8 cellular contexts compared by ENCODE assay signal in the genomic region with DNA sequence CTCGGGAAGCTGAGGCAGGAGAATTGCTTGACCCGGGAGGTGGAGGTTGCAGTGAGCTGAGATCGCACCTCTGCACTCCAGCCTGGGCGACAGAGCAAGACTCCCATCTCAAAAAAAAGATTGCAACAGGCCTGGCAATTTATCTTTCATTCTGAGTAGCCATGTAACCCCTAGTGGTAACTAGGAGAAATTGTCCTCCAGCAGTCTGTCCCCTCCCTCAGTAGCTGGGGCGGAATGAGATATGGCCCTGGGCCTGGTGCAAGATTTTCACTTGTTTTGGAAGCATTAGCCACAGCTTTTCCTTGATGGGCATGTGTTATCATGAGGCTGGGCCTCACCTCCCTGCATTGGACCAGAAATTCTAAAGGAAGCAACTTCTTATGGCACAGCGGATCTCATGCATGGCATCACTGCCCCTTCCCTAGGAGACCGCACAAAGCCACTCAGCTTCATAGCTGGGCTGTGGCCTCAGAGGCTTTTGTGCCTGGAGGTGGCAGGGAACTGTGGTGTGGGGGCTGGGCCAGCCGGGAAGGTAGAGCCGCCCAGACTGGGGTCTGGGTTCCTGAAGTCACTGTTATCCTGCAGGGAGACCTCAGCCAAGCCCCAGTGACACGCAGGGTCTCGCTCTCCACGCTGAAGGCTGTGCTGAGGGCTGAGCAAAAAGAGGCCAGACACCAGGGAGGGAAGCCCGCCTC. TPM values are rescaled to one million over a fixed set of nuclear protein-coding genes. Genes with fewer than 3 reads are reported as not detected.
DNase-seq lines count a peak whose midpoint lies in the region; ATAC-seq, FAIRE-seq and TF ChIP-seq lines count a peak whose summit lies in the region.

No MANE protein-coding gene starts in this region.

- no peaks in the 10 kb centered on the region for H3K27me3 Mint-ChIP-seq in CD4-positive, alpha-beta T cell

- CTCF ChIA-PET in CD4-positive, alpha-beta T cell (lab: Charles Lee) = no interaction called here

- H3K27ac ChIP-seq in CD4-positive, alpha-beta T cell (ENCODE audit: low read depth, low read length) = no peak overlapping the region

- no peak for DNase-seq in CD4-positive, alpha-beta T cell
- DNase-seq in HTR-8/SVneo (ENCODE audit: insufficient read length, low spot score) = peak; percentile 67
- DNase-seq in iris pigment epithelial cell (ENCODE audit: low read depth) = peak; percentile 43
- no peak for DNase-seq in NCI-H2227 (lab: John Stamatoyannopoulos, UW; ENCODE audit: unreplicated experiment)

- H3K4me3 ChIP-seq in WI38 (ENCODE audit: low read depth, low read length) = no peak overlapping the region

- H3K9me3 Mint-ChIP-seq in CD4-positive, alpha-beta T cell = no peaks in the 10 kb centered on the region

- peak; percentile 57 for ATAC-seq in CD4-positive, alpha-beta T cell (ENCODE audit: poor library complexity)
- ATAC-seq in GM19452 (IDR thresholded peaks at IDR 0.05; ENCODE audit: unreplicated experiment) (no peak), GM18870 (IDR thresholded peaks at IDR 0.05; ENCODE audit: unreplicated experiment) (no peak)
- ATAC-seq in activated CD4-positive, CD25-positive, alpha-beta regulatory T cell treated with anti-CD3 and anti-CD28 coated beads, Interleukin-2, amount 50 U/mL, for 24 hours = no peak

- H3K4me1 Mint-ChIP-seq in CD4-positive, alpha-beta T cell (ENCODE audit: low read depth) = no peaks in the 10 kb centered on the region

- H3K4me3 Mint-ChIP-seq in CD4-positive, alpha-beta T cell = no peak overlapping the region

- intact Hi-C loops in CD4-positive, alpha-beta T cell (cut with DNase I, micrococcal nuclease) = no loop called here

- H3K36me3 Mint-ChIP-seq in CD4-positive, alpha-beta T cell (ENCODE audit: low read depth) = no peaks in the 10 kb centered on the region

- H3K9me3 ChIP-seq in CD4-positive, alpha-beta T cell (ENCODE audit: control insufficient read depth, low read length) = no peaks in the 10 kb centered on the region

- FAIRE-seq in HTR-8/SVneo (lab: Jason Lieb, UNC) = peak; percentile 84

- POLR2A ChIA-PET in CD4-positive, alpha-beta T cell (lab: Charles Lee) = no interaction called here

- H3K27ac Mint-ChIP-seq in CD4-positive, alpha-beta T cell = no peak overlapping the region

- H3K27me3 ChIP-seq in CD4-positive, alpha-beta T cell (ENCODE audit: control insufficient read depth, insufficient read depth, low read length) = no peaks in the 10 kb centered on the region

- peak; percentile 23 for TF ChIP-seq CTCF in CD4-positive, alpha-beta T cell (IDR thresholded peaks at IDR 0.05)
- TF ChIP-seq CTCF in WI38 (IDR thresholded peaks at IDR 0.05; ENCODE audit: low read depth, low read length) = peak; percentile 51; the same call in 1 of the 2 replicates

RNA-seq across cellular contexts. Expression of a gene that starts 13.4 kb away (rescaled TPM):
- 1 to 10 TPM; 5.9 to 6.1 TPM for total RNA-seq in CD4-positive, alpha-beta T cell

RNA-seq across cellular contexts. Expression of a gene that starts 25.9 kb away (rescaled TPM):
- 10 to 100 TPM; 17.8 to 19.2 TPM for total RNA-seq in CD4-positive, alpha-beta T cell

RNA-seq across cellular contexts. Expression of a gene that starts 44.7 kb away (rescaled TPM):
- 10 to 100 TPM; 36.8 to 38.5 TPM for total RNA-seq in CD4-positive, alpha-beta T cell

Comparison
In these comparisons a context has a peak if more than half of its experiments do, and no peak if none do; other contexts are left out.
1. DNase-seq: peak in HTR-8/SVneo (single experiment) and iris pigment epithelial cell (single experiment); none in CD4-positive, alpha-beta T cell (0 of 10) and NCI-H2227 (single experiment).